Comparison of ENCODE assay signal across 18 cellular contexts in genomic region chr19:43482193-43482592, GRCh38. TPM values are rescaled to one million over a fixed set of nuclear protein-coding genes. Genes with fewer than 3 reads are reported as not detected.
DNase-seq lines count a peak whose midpoint lies in the region; ATAC-seq, FAIRE-seq and TF ChIP-seq lines count a peak whose summit lies in the region.
"Had no signal": no experiment of that assay in that cellular context is flagged by ENCODE, and none has a peak within 500 bp of the region (broad histone marks: within the 10 kb centered on the region; RNA-seq: fewer than 3 reads in every experiment).

No MANE protein-coding gene starts in this region.

- no peak overlapping the region for H3K9ac ChIP-seq in K562 (ENCODE audit: insufficient read depth in 1 of 2, low read depth in 2 of 2, low read length in 2 of 2)
- H3K9ac ChIP-seq in kidney (ENCODE audit: low read length in 2 of 2) = no peak overlapping the region

- no peaks in the 10 kb centered on the region for H3K27me3 ChIP-seq in CD4-positive, alpha-beta memory T cell (ENCODE audit: insufficient read depth, low read length)
- H3K27me3 ChIP-seq in K562 (ENCODE audit: control insufficient read depth in 2 of 2, insufficient read depth in 2 of 2, low read length in 2 of 2) (no peaks in the 10 kb centered on the region), osteoblast (ENCODE audit: insufficient read depth, low read length) (no peaks in the 10 kb centered on the region)
- H3K27me3 ChIP-seq: BLaER1 treated with 17β-estradiol and CSF1 and Interleukin-3, amounts not matched to agents 10 nM and 100 nM had no signal

- POLR2A ChIA-PET in CD4-positive, alpha-beta memory T cell (lab: Charles Lee; ENCODE audit: partially characterized antibody) = interaction anchor here (0.5 to 0.9 kb wide), 2 partner anchors 12 to 14 kb away, joined by 3 read pairs; no protein-coding TSS in a partner anchor
- POLR2A ChIA-PET in K562 (lab: Yijun Ruan, JAX) = interaction anchor here (0.6 to 0.7 kb wide), 2 partner anchors 23 to 53 kb away, joined by 3 to 4 read pairs; no protein-coding TSS in a partner anchor

- no peaks in the 10 kb centered on the region for H3K9me3 ChIP-seq in CD4-positive, alpha-beta memory T cell (ENCODE audit: control insufficient read depth in 1 of 2, low read length in 2 of 2)
- H3K9me3 ChIP-seq in K562 (replicated peaks; ENCODE audit: control insufficient read depth, insufficient read depth, low read depth, low read length) (no peaks in the 10 kb centered on the region), kidney (ENCODE audit: control insufficient read depth in 1 of 2, low read length in 2 of 2) (no peaks in the 10 kb centered on the region), osteoblast (ENCODE audit: low read depth, low read length) (no peaks in the 10 kb centered on the region)
- H3K9me3 ChIP-seq: BLaER1 treated with 17β-estradiol and CSF1 and Interleukin-3, amounts not matched to agents 10 nM and 100 nM had no signal

- CTCF ChIA-PET in CD4-positive, alpha-beta memory T cell (lab: Charles Lee; ENCODE audit: partially characterized antibody) = no interaction called here
- CTCF ChIA-PET in K562 (lab: Yijun Ruan, JAX; ENCODE audit: low intra/inter-chr PET ratio) = no interaction called here

- DNase-seq in CD4-positive, alpha-beta memory T cell = no peak
- DNase-seq in K562 (ENCODE audit: extremely low read depth in 1 of 4, low spot score in 3 of 4) (no peak), kidney (peak; percentile 5), osteoblast (ENCODE audit: insufficient read length, low spot score, missing footprints) (peak; percentile 17), putamen (ENCODE audit: low spot score) (no peak), sciatic nerve (ENCODE audit: low spot score) (no peak)
- DNase-seq: 8988T, DMS153, DMS79, GOT3, H7 had no signal

- BruUV-seq in K562 (replicated peaks; lab: Mats Ljungman, UMichigan) = no TSS peak

- FAIRE-seq in K562 (lab: Jason Lieb, UNC) (no peak), kidney (lab: Jason Lieb, UNC) (no peak)
- FAIRE-seq: GM12878 had no signal

- no peak overlapping the region for H2AFZ ChIP-seq in K562 (ENCODE audit: low read depth, low read length)
- no peak overlapping the region for H2AFZ ChIP-seq in osteoblast (ENCODE audit: low read length)

- no peak overlapping the region for H3K27ac ChIP-seq in CD4-positive, alpha-beta memory T cell (ENCODE audit: low read depth, low read length)
- H3K27ac ChIP-seq in K562 (ENCODE audit: extremely low read depth, low read depth, low read length) (no peak overlapping the region), kidney (ENCODE audit: low read depth in 2 of 2, low read length in 2 of 2) (no peak overlapping the region), osteoblast (ENCODE audit: low read depth, low read length) (no peak overlapping the region)
- H3K27ac ChIP-seq: BLaER1 treated with 17β-estradiol and CSF1 and Interleukin-3, amounts not matched to agents 10 nM and 100 nM had no signal

- in situ Hi-C loops in K562 (cut with MboI) = no loop called here

- no peaks in the 10 kb centered on the region for H3K9me1 ChIP-seq in K562 (ENCODE audit: control insufficient read depth, insufficient read depth, low read length)

- H3K36me3 Mint-ChIP-seq in CD4-positive, alpha-beta memory T cell = peaks cover 8 to 12% of the 10 kb centered on the region in 2 donors

- no peaks in the 10 kb centered on the region for H4K20me1 ChIP-seq in K562 (replicated peaks; ENCODE audit: control insufficient read depth, insufficient read depth, low read length)
- no peaks in the 10 kb centered on the region for H4K20me1 ChIP-seq in osteoblast (ENCODE audit: insufficient read depth, low read length)
- H4K20me1 ChIP-seq: BLaER1 treated with 17β-estradiol and CSF1 and Interleukin-3, amounts not matched to agents 10 nM and 100 nM had no signal

- H3K4me2 ChIP-seq in K562 (ENCODE audit: insufficient read depth, low read length) (no peak overlapping the region), osteoblast (ENCODE audit: insufficient read depth, low read length) (no peak overlapping the region)
- H3K4me2 ChIP-seq: BLaER1 treated with 17β-estradiol and CSF1 and Interleukin-3, amounts not matched to agents 10 nM and 100 nM had no signal

- H3K4me1 Mint-ChIP-seq in CD4-positive, alpha-beta memory T cell = peaks cover 0 to 4% (median 0%) of the 10 kb centered on the region in 4 donors

- H3K79me2 ChIP-seq in K562 (ENCODE audit: control insufficient read depth, insufficient read depth, low read length) = no peaks in the 10 kb centered on the region
- H3K79me2 ChIP-seq in osteoblast (ENCODE audit: insufficient read depth, low read length) = no peaks in the 10 kb centered on the region

- H3K4me1 ChIP-seq in CD4-positive, alpha-beta memory T cell (ENCODE audit: insufficient read depth, low read length) = no peaks in the 10 kb centered on the region
- peaks cover 3% of the 10 kb centered on the region in 2 experiments; a peak in 2 of 5 replicates for H3K4me1 ChIP-seq in K562 (replicated peaks in 1 of 2; ENCODE audit: control insufficient read depth in 2 of 2, insufficient read depth in 2 of 2, low read length in 2 of 2)
- no peaks in the 10 kb centered on the region for H3K4me1 ChIP-seq in kidney (ENCODE audit: control insufficient read depth in 1 of 2, insufficient read depth in 1 of 2, low read depth in 1 of 2, low read length in 2 of 2)
- no peaks in the 10 kb centered on the region for H3K4me1 ChIP-seq in osteoblast (ENCODE audit: insufficient read depth, low read length)

- no peak; the same call in 2 of the 3 replicates for ATAC-seq in K562
- no peak for ATAC-seq in HG03280 (IDR thresholded peaks at IDR 0.05; ENCODE audit: unreplicated experiment)
- ATAC-seq in sciatic nerve = no peak
- no peak for ATAC-seq in HG02938 (IDR thresholded peaks at IDR 0.05; ENCODE audit: unreplicated experiment)
- ATAC-seq: GM12878, HCT116 had no signal

- no peak for TF ChIP-seq EP300 in K562 (IDR thresholded peaks at IDR 0.05; ENCODE audit: low read length)

- no peak overlapping the region for H3K4me3 Mint-ChIP-seq in CD4-positive, alpha-beta memory T cell
- H3K4me3 Mint-ChIP-seq: B cell had no signal

- no peak for TF ChIP-seq POLR2A in K562 (conservative IDR thresholded peaks at IDR 0.05)

- no peaks in the 10 kb centered on the region for H3K36me3 ChIP-seq in CD4-positive, alpha-beta memory T cell (ENCODE audit: insufficient read depth, low read length)
- H3K36me3 ChIP-seq in K562 (ENCODE audit: control insufficient read depth, insufficient read depth, low read length) (no peaks in the 10 kb centered on the region), kidney (ENCODE audit: control insufficient read depth in 1 of 2, insufficient read depth in 2 of 2, low read length in 2 of 2) (peaks cover 0 to 5% of the 10 kb centered on the region in 2 donors), osteoblast (ENCODE audit: insufficient read depth, low read length) (peaks cover 6% of the 10 kb centered on the region)

- no peak for TF ChIP-seq RAD21 in K562 (CRISPR knock-in tag; conservative IDR thresholded peaks at IDR 0.05 in 1 of 2, IDR thresholded peaks at IDR 0.05 in 1 of 2)

- H3K27ac Mint-ChIP-seq in CD4-positive, alpha-beta memory T cell = peak overlapping the region in 5 of 7 donors; percentile 17 to 70 (median 47)
- H3K27ac Mint-ChIP-seq: B cell had no signal

- no peaks in the 10 kb centered on the region for H3K27me3 Mint-ChIP-seq in CD4-positive, alpha-beta memory T cell
- H3K27me3 Mint-ChIP-seq: B cell had no signal

- H3K4me3 ChIP-seq in CD4-positive, alpha-beta memory T cell (ENCODE audit: low read length in 2 of 2) = no peak overlapping the region
- H3K4me3 ChIP-seq in K562 = no peak overlapping the region
- no peak overlapping the region for H3K4me3 ChIP-seq in kidney (ENCODE audit: low read length in 2 of 2)
- H3K4me3 ChIP-seq in osteoblast (ENCODE audit: insufficient read depth, low read length) = no peak overlapping the region
- H3K4me3 ChIP-seq: BLaER1 treated with 17β-estradiol and CSF1 and Interleukin-3, amounts not matched to agents 10 nM and 100 nM; GM12878 had no signal

- no peak for TF ChIP-seq CTCF in K562 (IDR thresholded peaks at IDR 0.05 in 2 of 3, conservative IDR thresholded peaks at IDR 0.05 in 1 of 3; ENCODE audit: insufficient read depth in 2 of 3, low read depth in 1 of 3, low read length in 3 of 3)
- TF ChIP-seq CTCF in kidney (IDR thresholded peaks at IDR 0.05; ENCODE audit: borderline replicate concordance, extremely low read depth, insufficient read depth) = no peak
- TF ChIP-seq CTCF in osteoblast (IDR thresholded peaks at IDR 0.05; ENCODE audit: extremely low read depth, low read depth, low read length) = no peak

- no peaks in the 10 kb centered on the region for H3K9me3 Mint-ChIP-seq in CD4-positive, alpha-beta memory T cell

- intact Hi-C loops in CD4-positive, alpha-beta memory T cell (cut with micrococcal nuclease) = no loop called here
- intact Hi-C loops in K562 (cut with micrococcal nuclease) (no loop called here), kidney (cut with DNase I) (no loop called here), sciatic nerve (cut with DNase I) (no loop called here)

- WGBS in K562 (ENCODE audit: insufficient coverage, low coverage, missing lambda C conversion rate) = 39% methylated on average over 4 of the region's 4 CpGs

RNA-seq across cellular contexts. Expression of gene LYPD3, which starts 16.8 kb away (rescaled TPM):
- 1 to 10 TPM; 3.3 to 3.7 TPM for total RNA-seq in CD4-positive, alpha-beta memory T cell
- 1 to 10 TPM; 4.4 to 5.9 TPM for polyA plus RNA-seq in CD4-positive, alpha-beta memory T cell
- total RNA-seq in K562 (2011; cell fraction: chromatin; rRNA removed; ENCODE audit: low replicate concordance) = 0.81 TPM in 1 of 2 replicates, not detected in the other
- total RNA-seq in K562 (2011; cell fraction: nucleolus; rRNA removed) = 0.26 and 0.67 TPM in 2 replicates
- total RNA-seq in K562 (2011; cell fraction: nucleoplasm; rRNA removed) = 0.44 TPM in 1 of 2 replicates, not detected in the other
- 0.18 and 0.20 TPM in 2 replicates for total RNA-seq in K562 (2014; rRNA removed)
- total RNA-seq in K562 (2014; rRNA removed; fragmentation: Illumina TruSeq; extraction: Trizol) = not detected in 2 replicates
- 0.22 TPM in 1 of 2 replicates, not detected in the other for total RNA-seq in K562 (2015; rRNA removed; fragmentation: Illumina TruSeq; extraction: Trizol)
- total RNA-seq in K562 (2021) = 0.31 and 0.33 TPM in 2 replicates
- polyA plus RNA-seq in K562 (2011; rRNA removed) = 0.28 and 0.64 TPM in 2 replicates
- 0.74 and 2.1 TPM in 2 replicates for polyA plus RNA-seq in K562 (2011; cell fraction: cytosol; rRNA removed)
- 1.2 and 1.6 TPM in 2 replicates for polyA plus RNA-seq in K562 (2011; cell fraction: nucleus; rRNA removed)
- 0.51 and 0.73 TPM in 2 replicates for polyA plus RNA-seq in K562 (2012)
- 0.26 and 0.27 TPM in 2 replicates for polyA plus RNA-seq in K562 (2014; fragmentation: Illumina TruSeq; extraction: Trizol)
- under 1 TPM; 0.04 to 0.06 TPM for polyA plus RNA-seq in K562 (2014; fragmentation: Nextera tagmentation; extraction: Ambion mirVana)
- polyA plus RNA-seq in K562 (2014; rRNA removed) = 0.17 and 0.19 TPM in 2 replicates
- polyA minus RNA-seq in K562 (2011; rRNA and poly(A)+ RNA removed) = 0.11 and 0.12 TPM in 2 replicates
- polyA minus RNA-seq in K562 (2011; cell fraction: cytosol; rRNA and poly(A)+ RNA removed) = not detected in 2 replicates
- 0.56 and 0.67 TPM in 2 replicates for polyA minus RNA-seq in K562 (2011; cell fraction: nucleus; rRNA and poly(A)+ RNA removed)
- total RNA-seq in kidney = 1.7 TPM
- polyA plus RNA-seq in kidney (ENCODE audit: insufficient read depth, low read depth, low replicate concordance) = 2.2 TPM
- 0.88 TPM in 1 of 2 replicates, not detected in the other for total RNA-seq in osteoblast
- 1.6 TPM for total RNA-seq in sciatic nerve
- total RNA-seq: G401, H7 had no signal

RNA-seq across cellular contexts. Expression of gene PHLDB3, which starts 22.4 kb away (rescaled TPM):
- total RNA-seq in CD4-positive, alpha-beta memory T cell = 10 to 100 TPM; 36.9 to 47.3 TPM
- 1 to 10 TPM; 1.3 to 5.5 TPM for polyA plus RNA-seq in CD4-positive, alpha-beta memory T cell
- 14.2 and 34.8 TPM in 2 replicates for total RNA-seq in K562 (2011; cell fraction: chromatin; rRNA removed; ENCODE audit: low replicate concordance)
- total RNA-seq in K562 (2011; cell fraction: nucleolus; rRNA removed) = 26.8 and 32.0 TPM in 2 replicates
- 21.6 and 22.4 TPM in 2 replicates for total RNA-seq in K562 (2011; cell fraction: nucleoplasm; rRNA removed)
- total RNA-seq in K562 (2014; rRNA removed) (23.5 and 28.0 TPM in 2 replicates), K562 (2014; rRNA removed; fragmentation: Illumina TruSeq; extraction: Trizol) (1.1 and 1.6 TPM in 2 replicates), K562 (2015; rRNA removed; fragmentation: Illumina TruSeq; extraction: Trizol) (5.4 and 6.4 TPM in 2 replicates), K562 (2021) (11.8 and 12.7 TPM in 2 replicates), kidney (10.8 TPM), osteoblast (10.9 and 12.1 TPM in 2 replicates), sciatic nerve (12.7 TPM)
- polyA plus RNA-seq in K562 (2011; rRNA removed) (3.5 and 6.1 TPM in 2 replicates), K562 (2014; fragmentation: Illumina TruSeq; extraction: Trizol) (3.9 and 6.7 TPM in 2 replicates), K562 (2014; fragmentation: Nextera tagmentation; extraction: Ambion mirVana) (under 1 TPM; 0.04 to 0.06 TPM), K562 (2014; rRNA removed) (5.2 and 11.4 TPM in 2 replicates), kidney (ENCODE audit: insufficient read depth, low read depth, low replicate concordance) (8.2 TPM)
- polyA plus RNA-seq in K562 (2011; cell fraction: cytosol; rRNA removed) = 4.1 and 7.2 TPM in 2 replicates
- 14.5 and 21.6 TPM in 2 replicates for polyA plus RNA-seq in K562 (2011; cell fraction: nucleus; rRNA removed)
- 6.0 and 10.5 TPM in 2 replicates for polyA plus RNA-seq in K562 (2012)
- 2.2 and 2.6 TPM in 2 replicates for polyA minus RNA-seq in K562 (2011; rRNA and poly(A)+ RNA removed)
- 6.7 and 8.9 TPM in 2 replicates for polyA minus RNA-seq in K562 (2011; cell fraction: cytosol; rRNA and poly(A)+ RNA removed)
- polyA minus RNA-seq in K562 (2011; cell fraction: nucleus; rRNA and poly(A)+ RNA removed) = 11.0 and 13.3 TPM in 2 replicates

RNA-seq across cellular contexts. Expression of gene ETHE1, which starts 44.8 kb away (rescaled TPM):
- 10 to 100 TPM; 23.9 to 29.1 TPM for total RNA-seq in CD4-positive, alpha-beta memory T cell
- 10 to 100 TPM; 79.1 to 80.7 TPM for polyA plus RNA-seq in CD4-positive, alpha-beta memory T cell
- total RNA-seq in K562 (2011; cell fraction: chromatin; rRNA removed; ENCODE audit: low replicate concordance) = 5.9 and 15.8 TPM in 2 replicates
- total RNA-seq in K562 (2011; cell fraction: nucleolus; rRNA removed) = 20.1 and 21.7 TPM in 2 replicates
- 11.6 and 14.7 TPM in 2 replicates for total RNA-seq in K562 (2011; cell fraction: nucleoplasm; rRNA removed)
- total RNA-seq in K562 (2014; rRNA removed) = 15.7 and 17.1 TPM in 2 replicates
- total RNA-seq in K562 (2014; rRNA removed; fragmentation: Illumina TruSeq; extraction: Trizol) = 5.2 and 5.9 TPM in 2 replicates
- 8.8 and 10.2 TPM in 2 replicates for total RNA-seq in K562 (2015; rRNA removed; fragmentation: Illumina TruSeq; extraction: Trizol)
- 9.1 and 13.0 TPM in 2 replicates for total RNA-seq in K562 (2021)
- polyA plus RNA-seq in K562 (2011; rRNA removed) = 17.3 and 28.5 TPM in 2 replicates
- 36.7 and 38.1 TPM in 2 replicates for polyA plus RNA-seq in K562 (2011; cell fraction: cytosol; rRNA removed)
- polyA plus RNA-seq in K562 (2011; cell fraction: nucleus; rRNA removed) = 28.8 and 29.7 TPM in 2 replicates
- polyA plus RNA-seq in K562 (2012) = 15.5 and 28.0 TPM in 2 replicates
- polyA plus RNA-seq in K562 (2014; fragmentation: Illumina TruSeq; extraction: Trizol) = 10.2 and 13.8 TPM in 2 replicates
- 1 to 10 TPM; 2.9 to 5.4 TPM for polyA plus RNA-seq in K562 (2014; fragmentation: Nextera tagmentation; extraction: Ambion mirVana)
- polyA plus RNA-seq in K562 (2014; rRNA removed) = 19.1 and 21.0 TPM in 2 replicates
- polyA minus RNA-seq in K562 (2011; rRNA and poly(A)+ RNA removed) = 12.5 and 13.7 TPM in 2 replicates
- polyA minus RNA-seq in K562 (2011; cell fraction: cytosol; rRNA and poly(A)+ RNA removed) = 9.9 and 10.0 TPM in 2 replicates
- polyA minus RNA-seq in K562 (2011; cell fraction: nucleus; rRNA and poly(A)+ RNA removed) = 10.8 and 14.2 TPM in 2 replicates
- 61.3 TPM for total RNA-seq in kidney
- 81.8 TPM for polyA plus RNA-seq in kidney (ENCODE audit: insufficient read depth, low read depth, low replicate concordance)
- total RNA-seq in osteoblast = 42.7 and 52.1 TPM in 2 replicates
- total RNA-seq in sciatic nerve = 33.3 TPM

RNA-seq across cellular contexts. Expression of gene ZNF575, which starts 50.8 kb away (rescaled TPM):
- total RNA-seq in CD4-positive, alpha-beta memory T cell = 10 to 100 TPM; 11.0 to 11.8 TPM
- 1 to 10 TPM; 2.1 to 3.6 TPM for polyA plus RNA-seq in CD4-positive, alpha-beta memory T cell
- total RNA-seq in K562 (2011; cell fraction: chromatin; rRNA removed; ENCODE audit: low replicate concordance) = not detected in 2 replicates
- not detected in 2 replicates for total RNA-seq in K562 (2011; cell fraction: nucleolus; rRNA removed)
- total RNA-seq in K562 (2011; cell fraction: nucleoplasm; rRNA removed) = not detected in 2 replicates
- 0.32 and 0.37 TPM in 2 replicates for total RNA-seq in K562 (2014; rRNA removed)
- not detected in 2 replicates for total RNA-seq in K562 (2014; rRNA removed; fragmentation: Illumina TruSeq; extraction: Trizol)
- total RNA-seq in K562 (2015; rRNA removed; fragmentation: Illumina TruSeq; extraction: Trizol) = not detected in 2 replicates
- 0.20 and 0.72 TPM in 2 replicates for total RNA-seq in K562 (2021)
- 0.03 TPM in 1 of 2 replicates, not detected in the other for polyA plus RNA-seq in K562 (2011; rRNA removed)
- polyA plus RNA-seq in K562 (2011; cell fraction: cytosol; rRNA removed) = 0.06 TPM in 1 of 2 replicates, not detected in the other
- 0.06 and 0.31 TPM in 2 replicates for polyA plus RNA-seq in K562 (2011; cell fraction: nucleus; rRNA removed)
- polyA plus RNA-seq in K562 (2012) = 0.25 and 0.65 TPM in 2 replicates
- polyA plus RNA-seq in K562 (2014; fragmentation: Illumina TruSeq; extraction: Trizol) = not detected in 2 replicates
- not detected for polyA plus RNA-seq in K562 (2014; fragmentation: Nextera tagmentation; extraction: Ambion mirVana)
- polyA plus RNA-seq in K562 (2014; rRNA removed) = 0.98 and 1.4 TPM in 2 replicates
- not detected in 2 replicates for polyA minus RNA-seq in K562 (2011; rRNA and poly(A)+ RNA removed)
- not detected in 2 replicates for polyA minus RNA-seq in K562 (2011; cell fraction: cytosol; rRNA and poly(A)+ RNA removed)
- polyA minus RNA-seq in K562 (2011; cell fraction: nucleus; rRNA and poly(A)+ RNA removed) = not detected in 2 replicates
- 3.1 TPM for total RNA-seq in kidney
- 2.8 TPM for polyA plus RNA-seq in kidney (ENCODE audit: insufficient read depth, low read depth, low replicate concordance)
- 0.29 and 0.72 TPM in 2 replicates for total RNA-seq in osteoblast
- total RNA-seq in sciatic nerve = 5.3 TPM
- total RNA-seq: G401, H7 had no signal

Comparison
In these comparisons a context has a peak if more than half of its experiments do, and no peak if none do; other contexts are left out.
1. DNase-seq: peak in kidney (single experiment) and osteoblast (single experiment); none in CD4-positive, alpha-beta memory T cell (0 of 5), K562 (0 of 4), putamen (single experiment) and sciatic nerve (single experiment).